ENCODE assay signal across 1 cellular context in the genomic region with DNA sequence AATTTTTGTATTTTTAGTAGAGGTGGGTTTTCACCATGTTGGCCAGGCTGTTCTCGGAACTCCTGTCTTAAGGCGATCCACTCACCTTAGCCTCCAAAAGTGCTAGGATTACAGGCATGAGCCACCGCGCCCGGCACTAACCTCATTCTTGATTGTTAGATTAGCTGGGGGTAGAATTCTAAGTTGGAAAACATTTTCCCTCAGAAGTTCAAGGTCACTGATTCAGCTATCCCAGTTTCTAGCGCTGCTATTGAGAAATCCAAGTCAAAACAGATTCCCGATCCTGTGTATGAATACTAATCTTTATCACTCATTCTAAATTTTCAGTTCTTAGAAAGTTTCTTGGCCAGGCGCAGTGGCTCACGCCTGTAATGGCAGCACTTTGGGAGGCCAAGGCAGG.
TF ChIP-seq lines count a peak whose summit lies in the region.

No MANE protein-coding gene starts in this region.

TF ChIP-seq in liver, 16 proteins besides CTCF, POLR2A, EP300 and RAD21 (continued from another document):
- TF ChIP-seq TAF1 (conservative IDR thresholded peaks at IDR 0.05) = no peak
- peak; percentile 26 to 35 for TF ChIP-seq JUND (IDR thresholded peaks at IDR 0.05)
- TF ChIP-seq HNF4G (IDR thresholded peaks at IDR 0.05) = no peak
- TF ChIP-seq EGR1 (IDR thresholded peaks at IDR 0.05; ENCODE audit: low read depth in 2 of 2) = no peak
- TF ChIP-seq RXRA (IDR thresholded peaks at IDR 0.05) = peak; percentile 81
- peak; percentile 70 for TF ChIP-seq SP1 (IDR thresholded peaks at IDR 0.05)
- no peak for TF ChIP-seq FOXA2 (IDR thresholded peaks at IDR 0.05)
- TF ChIP-seq, protein P1, sequence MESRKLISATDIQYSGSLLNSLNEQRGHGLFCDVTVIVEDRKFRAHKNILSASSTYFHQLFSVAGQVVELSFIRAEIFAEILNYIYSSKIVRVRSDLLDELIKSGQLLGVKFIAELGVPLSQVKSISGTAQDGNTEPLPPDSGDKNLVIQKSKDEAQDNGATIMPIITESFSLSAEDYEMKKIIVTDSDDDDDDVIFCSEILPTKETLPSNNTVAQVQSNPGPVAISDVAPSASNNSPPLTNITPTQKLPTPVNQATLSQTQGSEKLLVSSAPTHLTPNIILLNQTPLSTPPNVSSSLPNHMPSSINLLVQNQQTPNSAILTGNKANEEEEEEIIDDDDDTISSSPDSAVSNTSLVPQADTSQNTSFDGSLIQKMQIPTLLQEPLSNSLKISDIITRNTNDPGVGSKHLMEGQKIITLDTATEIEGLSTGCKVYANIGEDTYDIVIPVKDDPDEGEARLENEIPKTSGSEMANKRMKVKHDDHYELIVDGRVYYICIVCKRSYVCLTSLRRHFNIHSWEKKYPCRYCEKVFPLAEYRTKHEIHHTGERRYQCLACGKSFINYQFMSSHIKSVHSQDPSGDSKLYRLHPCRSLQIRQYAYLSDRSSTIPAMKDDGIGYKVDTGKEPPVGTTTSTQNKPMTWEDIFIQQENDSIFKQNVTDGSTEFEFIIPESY (IDR thresholded peaks at IDR 0.05) = no peak
- TF ChIP-seq MAX (IDR thresholded peaks at IDR 0.05) = peak; percentile 24
- peak; percentile 53 for TF ChIP-seq YY1 (IDR thresholded peaks at IDR 0.05)
